In genomic region chr10:62054825-62055224, GRCh38 we compare ENCODE assay signal across 10 cellular contexts.
A peak's percentile ranks its signal among the peaks of the same experiment; 100 is the strongest.
DNase-seq lines count a peak whose midpoint lies in the region; ATAC-seq and TF ChIP-seq lines count a peak whose summit lies in the region.
"Had no signal": no experiment of that assay in that cellular context is flagged by ENCODE, and none has a peak within 500 bp of the region (broad histone marks: within the 10 kb centered on the region; RNA-seq: fewer than 3 reads in every experiment).

No MANE protein-coding gene starts in this region.

- peaks cover 28% of the 10 kb centered on the region for H3K4me1 ChIP-seq in fibroblast of lung (ENCODE audit: control insufficient read depth, extremely low read depth, insufficient read depth, low read length)
- peaks cover 0 to 87% (median 61%) of the 10 kb centered on the region in 4 donors for H3K4me1 ChIP-seq in tibial artery
- peaks cover 16% of the 10 kb centered on the region for H3K4me1 ChIP-seq in BE2C

- H3K4me3 ChIP-seq in fibroblast of lung (replicated peaks in 1 of 4; ENCODE audit: control extremely low read depth in 1 of 4, insufficient read depth in 1 of 4, low read depth in 3 of 4, low read length in 4 of 4), result peak overlapping the region; percentile 43 to 99 (median 78)
- H3K4me3 ChIP-seq in tibial artery, result peak overlapping the region; percentile 12 to 38
- no peak overlapping the region for H3K4me3 ChIP-seq in BE2C (ENCODE audit: low read depth, low read length)

- H3K27me3 Mint-ChIP-seq in activated T-cell treated with anti-CD3 and anti-CD28 coated beads, Interleukin-2, amount 50 U/mL, for 4 hours (ENCODE audit: low read depth), result no peaks in the 10 kb centered on the region

- H3K27ac ChIP-seq in fibroblast of lung (ENCODE audit: insufficient read depth, low read length) (no peak overlapping the region), tibial artery (peak overlapping the region; percentile 88 to 96)

- no peaks in the 10 kb centered on the region for H3K27me3 ChIP-seq in fibroblast of lung (ENCODE audit: control insufficient read depth, insufficient read depth, low read length)
- no peaks in the 10 kb centered on the region for H3K27me3 ChIP-seq in tibial artery
- H3K27me3 ChIP-seq in BE2C, result no peaks in the 10 kb centered on the region

- ATAC-seq in activated T-cell treated with anti-CD3 and anti-CD28 coated beads, Interleukin-2, amount 50 U/mL, for 4 hours, result peak; percentile 46 to 60
- peak; percentile 37 for ATAC-seq in HG03442 (IDR thresholded peaks at IDR 0.05; ENCODE audit: unreplicated experiment)

- H3K36me3 Mint-ChIP-seq in activated T-cell treated with anti-CD3 and anti-CD28 coated beads, Interleukin-2, amount 50 U/mL, for 4 hours (ENCODE audit: insufficient read depth), result peaks cover 95% of the 10 kb centered on the region

- peaks cover 91% of the 10 kb centered on the region for H3K4me1 Mint-ChIP-seq in activated T-cell treated with anti-CD3 and anti-CD28 coated beads, Interleukin-2, amount 50 U/mL, for 4 hours (ENCODE audit: low read depth)

- H3K4me2 ChIP-seq in fibroblast of lung (ENCODE audit: extremely low read depth, insufficient read depth, low read length), result peak overlapping the region; percentile 80

- no peak for DNase-seq in activated T-cell treated with anti-CD3 and anti-CD28 coated beads, Interleukin-2, amount 50 U/mL, for 4 hours
- DNase-seq in activated T-cell treated with anti-CD3 and anti-CD28 coated beads, Interleukin-2, amount 50 U/mL, for 1 hour, result no peak
- DNase-seq in fibroblast of lung (ENCODE audit: low read depth in 2 of 2), result no peak
- DNase-seq in tibial artery, result no peak
- DNase-seq in NCI-H345 treated with DMSO at 0.1 percent for 48 hours (lab: John Stamatoyannopoulos, UW; ENCODE audit: unreplicated experiment), result no peak
- DNase-seq in NCI-H748 treated with DMSO at 0.1 percent for 48 hours (lab: John Stamatoyannopoulos, UW), result no peak
- no peak for DNase-seq in BE2C
- DNase-seq: activated CD4-positive, alpha-beta T cell treated with anti-CD3 and anti-CD28 coated beads, Interleukin-2, amount 50 U/mL, for 4 hours; NCI-H187 treated with DMSO at 0.1 percent for 48 hours had no signal

- no peaks in the 10 kb centered on the region for H3K9me3 Mint-ChIP-seq in activated T-cell treated with anti-CD3 and anti-CD28 coated beads, Interleukin-2, amount 50 U/mL, for 4 hours

- peaks cover 100% of the 10 kb centered on the region for H3K79me2 ChIP-seq in fibroblast of lung (ENCODE audit: control insufficient read depth, insufficient read depth, low read length)

- peak overlapping the region; percentile 94 for H3K4me3 Mint-ChIP-seq in activated T-cell treated with anti-CD3 and anti-CD28 coated beads, Interleukin-2, amount 50 U/mL, for 4 hours

- H3K9me3 ChIP-seq in fibroblast of lung (ENCODE audit: control insufficient read depth, insufficient read depth, low read depth, low read length), result no peaks in the 10 kb centered on the region
- H3K9me3 ChIP-seq in tibial artery, result no peaks in the 10 kb centered on the region
- no peaks in the 10 kb centered on the region for H3K9me3 ChIP-seq in BE2C

- intact Hi-C loops in tibial artery (cut with DNase I; ENCODE audit: low total_unique reads), result no loop called here

- no peaks in the 10 kb centered on the region for H4K20me1 ChIP-seq in fibroblast of lung (ENCODE audit: control insufficient read depth, extremely low read depth, insufficient read depth, low read length)

- no peak overlapping the region for H2AFZ ChIP-seq in fibroblast of lung (ENCODE audit: low read length)

- H3K9ac ChIP-seq in fibroblast of lung (ENCODE audit: insufficient read depth, low read length), result no peak overlapping the region

- H3K36me3 ChIP-seq in fibroblast of lung (ENCODE audit: control insufficient read depth, insufficient read depth, low read length), result peaks cover 28% of the 10 kb centered on the region
- peaks cover 29 to 61% (median 43%) of the 10 kb centered on the region in 3 donors for H3K36me3 ChIP-seq in tibial artery
- peaks cover 10% of the 10 kb centered on the region for H3K36me3 ChIP-seq in BE2C

- TF ChIP-seq CTCF in fibroblast of lung (conservative IDR thresholded peaks at IDR 0.05 in 1 of 2, IDR thresholded peaks at IDR 0.05 in 1 of 2; ENCODE audit: low read depth in 1 of 2, low read length in 2 of 2) (no peak), tibial artery (IDR thresholded peaks at IDR 0.05) (no peak), BE2C (IDR thresholded peaks at IDR 0.05; ENCODE audit: low read depth, low read length) (no peak)
